ENCODE assay signal across 10 cellular contexts in the genomic region with DNA sequence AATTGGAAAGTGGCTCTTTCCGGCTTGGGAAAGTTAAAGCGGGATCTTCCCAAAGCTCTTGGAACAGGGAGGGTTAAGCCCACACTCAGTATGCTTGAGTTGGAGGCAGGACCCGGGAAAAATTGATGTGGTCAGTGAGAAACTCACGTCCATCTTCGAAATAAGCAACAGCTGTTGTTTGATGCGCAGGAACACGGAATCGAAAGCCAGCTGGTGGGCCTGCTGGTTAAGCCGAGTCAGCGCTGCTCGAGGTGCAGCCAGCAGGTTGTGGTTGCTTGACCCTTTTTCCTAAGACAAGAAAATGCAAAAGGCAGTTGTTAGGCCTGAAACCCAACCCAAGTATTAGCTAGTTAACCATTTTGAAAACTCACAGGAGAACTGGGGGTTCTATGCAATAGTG.
"Had no signal": no experiment of that assay in that cellular context is flagged by ENCODE, and none has a peak within 500 bp of the region (broad histone marks: within the 10 kb centered on the region; RNA-seq: fewer than 3 reads in every experiment).

No MANE protein-coding gene starts in this region.

- H3K27me3 ChIP-seq: dorsolateral prefrontal cortex had no signal

- H3K4me3 ChIP-seq: dorsolateral prefrontal cortex had no signal

- DNase-seq: activated B cell treated with CpG ODN at 0.5 μM for 24 hours; activated CD4-positive, alpha-beta T cell treated with anti-CD3 and anti-CD28 coated beads for 48 hours; activated CD8-positive, alpha-beta T cell treated with anti-CD3 and anti-CD28 coated beads for 36 hours; activated effector memory CD4-positive, alpha-beta T cell treated with Interleukin-2 at 50 U/mL for 16 hours; activated naive CD4-positive, alpha-beta T cell treated with anti-CD3 and anti-CD28 coated beads, Interleukin-2, amount 50 U/mL, for 16 hours; activated T-cell treated with anti-CD3 and anti-CD28 coated beads, Interleukin-2, amount 50 U/mL, for 4 hours; dorsolateral prefrontal cortex; left colon; naive thymus-derived CD8-positive, alpha-beta T cell; stimulated activated CD4-positive, alpha-beta T cell treated with anti-CD3 and anti-CD28 coated beads, Interleukin-1b, Interleukin-23, amount 100 ng/mL, for 48 hours had no signal

- ATAC-seq: activated CD8-positive, alpha-beta T cell treated with anti-CD3 and anti-CD28 coated beads for 36 hours; activated T-cell treated with anti-CD3 and anti-CD28 coated beads, Interleukin-2, amount 50 U/mL, for 4 hours; left colon; naive thymus-derived CD8-positive, alpha-beta T cell had no signal
